1 cellular context compared by ENCODE assay signal in genomic region chr22:37381489-37381888, GRCh38.
A peak's percentile ranks its signal among the peaks of the same experiment; 100 is the strongest.
TF ChIP-seq lines count a peak whose summit lies in the region.

No MANE protein-coding gene starts in this region.

TF ChIP-seq in HepG2, 621 proteins besides CTCF, POLR2A, EP300 and RAD21:
- no peak for TF ChIP-seq NR2F1 (CRISPR knock-in tag; IDR thresholded peaks at IDR 0.05)
- no peak for TF ChIP-seq SOX6 (IDR thresholded peaks at IDR 0.05)
- no peak for TF ChIP-seq SOX6 (CRISPR knock-in tag; IDR thresholded peaks at IDR 0.05)
- no peak for TF ChIP-seq NR0B2 (CRISPR knock-in tag; IDR thresholded peaks at IDR 0.05)
- peak; percentile 33; the same call in 1 of the 2 replicates for TF ChIP-seq ATF7 (IDR thresholded peaks at IDR 0.05)
- no peak for TF ChIP-seq ATF7 (CRISPR knock-in tag; IDR thresholded peaks at IDR 0.05)
- TF ChIP-seq CREB1 (IDR thresholded peaks at IDR 0.05): peak; percentile 75
- TF ChIP-seq CREB1 (CRISPR knock-in tag; IDR thresholded peaks at IDR 0.05): no peak
